Comparison of ENCODE assay signal across 15 cellular contexts in the genomic region with DNA sequence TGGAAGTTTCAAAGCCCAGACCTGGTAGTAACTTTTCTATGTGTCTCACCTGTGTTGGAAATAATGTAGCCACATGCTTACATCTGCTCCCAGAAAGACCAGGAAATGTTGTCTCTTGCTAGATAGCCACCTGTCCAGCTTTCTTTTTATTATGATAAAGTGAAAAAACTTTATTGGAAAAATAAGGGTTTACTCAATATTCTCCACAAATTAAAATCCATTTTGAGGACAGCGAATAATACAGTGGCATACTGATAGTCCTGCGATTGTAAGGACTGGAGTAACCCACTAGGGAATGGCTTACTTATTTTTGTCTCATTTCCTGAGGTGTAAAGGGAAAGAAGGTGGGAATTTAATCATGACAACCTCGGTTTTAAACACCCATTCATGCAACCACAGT.
A peak's percentile ranks its signal among the peaks of the same experiment; 100 is the strongest.
DNase-seq lines count a peak whose midpoint lies in the region; ATAC-seq and TF ChIP-seq lines count a peak whose summit lies in the region.
"Had no signal": no experiment of that assay in that cellular context is flagged by ENCODE, and none has a peak within 500 bp of the region (broad histone marks: within the 10 kb centered on the region; RNA-seq: fewer than 3 reads in every experiment).

No MANE protein-coding gene starts in this region.

- peak overlapping the region; percentile 99 for H3K27ac ChIP-seq in H9 (ENCODE audit: insufficient read length, low read depth, low read length)

- no peak overlapping the region for H2AK5ac ChIP-seq in H9 (ENCODE audit: insufficient read length, low read length)

- POLR2A ChIA-PET in WTC11 (lab: Charles Lee): interaction anchor here (0.6 to 9.1 kb wide), 13 partner anchors 9 to 154 kb away, joined by 3 to 471 read pairs (median 9); a partner anchor contains a TSS

- peak overlapping the region; percentile 88 for H3K4me2 ChIP-seq in H9 (ENCODE audit: insufficient read depth, insufficient read length, low read length)

- no CpG with 5 or more reads among the region's 3 CpGs for WGBS in H9 (ENCODE audit: extremely low coverage, insufficient read length, low lambda C conversion rate)

- H2AFZ ChIP-seq in H9 (ENCODE audit: low read length): no peak overlapping the region

- H4K20me1 ChIP-seq in H9 (ENCODE audit: control insufficient read depth, insufficient read depth, insufficient read length): no peaks in the 10 kb centered on the region

- TF ChIP-seq CTCF in BE2C (IDR thresholded peaks at IDR 0.05; ENCODE audit: low read depth, low read length): no peak
- TF ChIP-seq CTCF in H9 (conservative IDR thresholded peaks at IDR 0.05): no peak
- TF ChIP-seq CTCF in WTC11 (IDR thresholded peaks at IDR 0.05): no peak

- no peak overlapping the region for H3K18ac ChIP-seq in H9 (ENCODE audit: insufficient read length, low read depth, low read length)

- no peak overlapping the region for H2BK15ac ChIP-seq in H9 (ENCODE audit: low read depth, low read length)

- H3K79me1 ChIP-seq in H9 (ENCODE audit: insufficient read depth, low read depth, low read length, poor library complexity, severe bottlenecking): no peaks in the 10 kb centered on the region

- no peak for DNase-seq in BE2C
- DNase-seq in H9: no peak
- no peak for DNase-seq in WTC11 (ENCODE audit: low spot score)
- no peak for DNase-seq in NCI-H774 (lab: John Stamatoyannopoulos, UW)
- DNase-seq: activated CD4-positive, CD25-positive, alpha-beta regulatory T cell treated with anti-CD3 and anti-CD28 coated beads, Interleukin-2, amount 50 U/mL, for 72 hours; activated T-cell treated with anti-CD3 and anti-CD28 coated beads, Interleukin-2, amount 50 U/mL, for 48 hours; anterior cingulate cortex; immature natural killer cell; naive thymus-derived CD8-positive, alpha-beta T cell; NCI-H2029 had no signal

- no peak overlapping the region for H4K8ac ChIP-seq in H9 (replicated peaks; ENCODE audit: insufficient read length, low read depth, low read length)

- no peaks in the 10 kb centered on the region for H3K36me3 ChIP-seq in BE2C
- no peaks in the 10 kb centered on the region for H3K36me3 ChIP-seq in iPS-15b (ENCODE audit: control insufficient read depth, insufficient read depth, low read length)
- H3K36me3 ChIP-seq: gastroesophageal sphincter had no signal

- H3K9me3 ChIP-seq in BE2C (no peaks in the 10 kb centered on the region), H9 (ENCODE audit: control insufficient read depth, low read depth, low read length) (no peaks in the 10 kb centered on the region), iPS-15b (ENCODE audit: control insufficient read depth, insufficient read depth, low read length) (no peaks in the 10 kb centered on the region)
- H3K9me3 ChIP-seq: gastroesophageal sphincter had no signal

- H3K4me3 ChIP-seq in BE2C (ENCODE audit: low read depth, low read length) (peak overlapping the region; percentile 87), iPS-15b (ENCODE audit: low read depth, low read length) (peak overlapping the region; percentile 83)
- H3K4me3 ChIP-seq: lung had no signal

- no peak for ATAC-seq in WTC11
- no peak for ATAC-seq in HG03135 (IDR thresholded peaks at IDR 0.05; ENCODE audit: unreplicated experiment)
- no peak for ATAC-seq in HG03139 (IDR thresholded peaks at IDR 0.05; ENCODE audit: unreplicated experiment)
- ATAC-seq: gastroesophageal sphincter; naive thymus-derived CD8-positive, alpha-beta T cell had no signal

- H3K23ac ChIP-seq in H9 (ENCODE audit: insufficient read length, low read depth, low read length): no peak overlapping the region

- H3K36me3 Mint-ChIP-seq in H9 (ENCODE audit: insufficient read depth in 1 of 3, low read depth in 3 of 3) (no peaks in the 10 kb centered on the region), WTC11 (no peaks in the 10 kb centered on the region)
- H3K36me3 Mint-ChIP-seq: immature natural killer cell; naive thymus-derived CD8-positive, alpha-beta T cell had no signal

- H3K27ac Mint-ChIP-seq in H9 (peak overlapping the region; percentile 36 to 100 (median 99); a peak in 3 of 7 replicates), WTC11 (peak overlapping the region; percentile 100)

- H2BK5ac ChIP-seq in H9 (ENCODE audit: insufficient read length, low read length): no peak overlapping the region

- H3K14ac ChIP-seq in H9 (ENCODE audit: insufficient read depth, low read length): no peak overlapping the region

- H3K4me3 Mint-ChIP-seq in H9 (peak overlapping the region; percentile 81 to 95), WTC11 (peak overlapping the region; percentile 87)

- H3K9me3 Mint-ChIP-seq in H9: peaks cover 0 to 3% of the 10 kb centered on the region in 2 experiments; a peak in 1 of 5 replicates
- no peaks in the 10 kb centered on the region for H3K9me3 Mint-ChIP-seq in WTC11
- H3K9me3 Mint-ChIP-seq: immature natural killer cell had no signal

- no peak overlapping the region for H3T11ph ChIP-seq in H9 (ENCODE audit: low read length)

- H3K27me3 ChIP-seq in BE2C (no peaks in the 10 kb centered on the region), H9 (ENCODE audit: insufficient read depth, low read length) (no peaks in the 10 kb centered on the region), iPS-15b (ENCODE audit: control insufficient read depth, insufficient read depth, low read length) (no peaks in the 10 kb centered on the region)
- H3K27me3 ChIP-seq: gastroesophageal sphincter had no signal

- H3K4me1 ChIP-seq in BE2C (peaks cover 17% of the 10 kb centered on the region), H9 (ENCODE audit: insufficient read depth, low read length) (peaks cover 6% of the 10 kb centered on the region; the same call in 1 of the 2 replicates), iPS-15b (ENCODE audit: control insufficient read depth, insufficient read depth, low read length) (peaks cover 13% of the 10 kb centered on the region)

- H3K4ac ChIP-seq in H9 (ENCODE audit: low read depth, low read length): no peak overlapping the region

- no peak overlapping the region for H3K56ac ChIP-seq in H9 (ENCODE audit: insufficient read length, low read depth, low read length)

- no peak overlapping the region for H2BK20ac ChIP-seq in H9 (ENCODE audit: low read depth, low read length, poor library complexity, severe bottlenecking)

- H3K9ac ChIP-seq in H9 (ENCODE audit: extremely low read depth, insufficient read length, low read length) (no peak overlapping the region), iPS-15b (ENCODE audit: low read depth, low read length) (peak overlapping the region; percentile 94)

- H2BK120ac ChIP-seq in H9 (ENCODE audit: low read depth, low read length, poor library complexity, severe bottlenecking): no peak overlapping the region

- H4K5ac ChIP-seq in H9 (ENCODE audit: insufficient read length, low read depth, low read length): no peak overlapping the region

- H3K23me2 ChIP-seq in H9 (ENCODE audit: insufficient read length, low read depth, low read length, poor library complexity, severe bottlenecking): peaks cover 11% of the 10 kb centered on the region

- no peaks in the 10 kb centered on the region for H3K79me2 ChIP-seq in H9 (ENCODE audit: insufficient read depth, low read length)

- H3K27me3 Mint-ChIP-seq in H9 (ENCODE audit: low read depth): peaks cover 5% of the 10 kb centered on the region; the same call in 1 of the 2 replicates
- no peaks in the 10 kb centered on the region for H3K27me3 Mint-ChIP-seq in WTC11 (ENCODE audit: low read depth)

- peaks cover 44 to 50% of the 10 kb centered on the region in 2 experiments for H3K4me1 Mint-ChIP-seq in H9
- peaks cover 50% of the 10 kb centered on the region for H3K4me1 Mint-ChIP-seq in WTC11

- H4K91ac ChIP-seq in H9 (ENCODE audit: insufficient read length, low read depth, low read length): no peak overlapping the region

- H2BK12ac ChIP-seq in H9 (ENCODE audit: insufficient read length, low read depth, low read length): no peak overlapping the region

- CTCF ChIA-PET in WTC11 (lab: Charles Lee): no interaction called here

TF ChIP-seq in WTC11, 78 proteins besides CTCF, POLR2A, EP300 and RAD21:
- no peak for TF ChIP-seq ZNF425 (CRISPR knock-in tag; conservative IDR thresholded peaks at IDR 0.05)
